In the genomic region with DNA sequence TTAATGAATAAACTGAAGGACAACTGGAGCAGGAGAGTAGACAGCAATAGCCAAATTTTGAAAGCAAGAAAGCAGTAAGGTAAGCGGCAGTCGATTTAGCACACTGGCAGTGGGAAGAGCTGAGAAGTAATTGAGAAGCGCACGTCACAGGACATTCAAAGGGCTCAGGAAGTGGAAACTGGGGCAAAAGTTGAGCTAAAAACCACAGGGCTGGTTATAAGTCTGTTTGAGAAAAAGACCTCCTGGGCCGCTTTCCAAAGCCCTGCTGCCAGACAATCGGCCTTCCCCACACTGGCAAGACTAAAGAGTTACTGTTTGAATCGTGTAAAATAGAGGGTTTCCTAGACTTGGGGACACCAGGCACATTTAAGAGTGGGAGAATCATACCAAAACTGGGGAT, we compare ENCODE assay signal across 11 cellular contexts.
DNase-seq lines count a peak whose midpoint lies in the region; TF ChIP-seq lines count a peak whose summit lies in the region.
"Had no signal": no experiment of that assay in that cellular context is flagged by ENCODE, and none has a peak within 500 bp of the region (broad histone marks: within the 10 kb centered on the region; RNA-seq: fewer than 3 reads in every experiment).

No MANE protein-coding gene starts in this region.

- no peaks in the 10 kb centered on the region for H3K27me3 ChIP-seq in neural progenitor cell
- no peaks in the 10 kb centered on the region for H3K27me3 ChIP-seq in esophagus muscularis mucosa

- H3K36me3 ChIP-seq in neural progenitor cell (no peaks in the 10 kb centered on the region), esophagus muscularis mucosa (no peaks in the 10 kb centered on the region)

- no peaks in the 10 kb centered on the region for H3K9me3 Mint-ChIP-seq in neural progenitor cell

- no peaks in the 10 kb centered on the region for H3K36me3 Mint-ChIP-seq in neural progenitor cell

- WGBS in esophagus muscularis mucosa, result 68% methylated on average over 7 of the region's 7 CpGs

- intact Hi-C loops in esophagus muscularis mucosa (cut with DNase I), result no loop called here

- H3K4me1 ChIP-seq in neural progenitor cell, result peaks cover 4% of the 10 kb centered on the region
- no peaks in the 10 kb centered on the region for H3K4me1 ChIP-seq in esophagus muscularis mucosa

- no peak overlapping the region for H3K4me3 ChIP-seq in astrocyte of the spinal cord (ENCODE audit: low read depth, low read length)
- no peak overlapping the region for H3K4me3 ChIP-seq in neural progenitor cell
- no peak overlapping the region for H3K4me3 ChIP-seq in esophagus muscularis mucosa
- H3K4me3 ChIP-seq: smooth muscle cell had no signal

- no peaks in the 10 kb centered on the region for H3K79me2 ChIP-seq in neural progenitor cell (ENCODE audit: low read depth)

- H3K27ac Mint-ChIP-seq in neural progenitor cell, result no peak overlapping the region

- H2AFZ ChIP-seq in neural progenitor cell (replicated peaks), result no peak overlapping the region

- CTCF ChIA-PET in GM10248 (lab: Yijun Ruan, JAX), result interaction anchor here (1.6 kb wide), 1 partner anchor 429 kb away, joined by 5 read pairs; no protein-coding TSS in a partner anchor

- no peak overlapping the region for H3K4me3 Mint-ChIP-seq in neural progenitor cell

- in situ Hi-C loops in astrocyte of the spinal cord (cut with HindIII; ENCODE audit: low sequenced_read_pairs), result no loop called here

- TF ChIP-seq EP300 in esophagus muscularis mucosa (IDR thresholded peaks at IDR 0.05), result no peak

- TF ChIP-seq POLR2A in esophagus muscularis mucosa (IDR thresholded peaks at IDR 0.05; ENCODE audit: low read depth), result no peak

- POLR2A ChIA-PET in GM10248 (lab: Yijun Ruan, JAX), result no interaction called here

- TF ChIP-seq CTCF in GM10248 (IDR thresholded peaks at IDR 0.05; ENCODE audit: control extremely low read depth, extremely low read depth, low read depth, missing control alignments) (no peak), astrocyte of the spinal cord (IDR thresholded peaks at IDR 0.05; ENCODE audit: low read depth, low read length) (no peak), neural progenitor cell (IDR thresholded peaks at IDR 0.05) (no peak), esophagus muscularis mucosa (IDR thresholded peaks at IDR 0.05) (no peak)

- H3K27ac ChIP-seq in neural progenitor cell, result no peak overlapping the region
- H3K27ac ChIP-seq in esophagus muscularis mucosa (replicated peaks in 1 of 4), result no peak overlapping the region

- peaks cover 8% of the 10 kb centered on the region for H3K4me1 Mint-ChIP-seq in neural progenitor cell

- H4K20me1 ChIP-seq in neural progenitor cell (ENCODE audit: low read depth), result no peaks in the 10 kb centered on the region

- H3F3A ChIP-seq in neural progenitor cell (ENCODE audit: low read depth), result no peaks in the 10 kb centered on the region

- no peak overlapping the region for H3K4me2 ChIP-seq in neural progenitor cell
- H3K4me2 ChIP-seq: smooth muscle cell had no signal

- H3K9me3 ChIP-seq in neural progenitor cell (ENCODE audit: low read depth) (no peaks in the 10 kb centered on the region), esophagus muscularis mucosa (peaks cover 0 to 6% (median 3%) of the 10 kb centered on the region in 4 donors)

- no peak overlapping the region for H3K9ac ChIP-seq in neural progenitor cell

- H3K27me3 Mint-ChIP-seq in neural progenitor cell (ENCODE audit: insufficient read depth, low read depth), result peaks cover 3% of the 10 kb centered on the region

- DNase-seq in GM10248 (ENCODE audit: extremely low spot score) (peak; percentile 10), SKM-1 (lab: John Stamatoyannopoulos, UW; ENCODE audit: unreplicated experiment) (peak; percentile 69), astrocyte of the spinal cord (ENCODE audit: low read depth, low spot score) (peak; percentile 52), neural progenitor cell (ENCODE audit: low spot score) (peak; percentile 17), SW480 (ENCODE audit: low spot score) (no peak), NCI-H187 treated with DMSO at 0.1 percent for 48 hours (lab: John Stamatoyannopoulos, UW) (no peak), esophagus muscularis mucosa (ENCODE audit: extremely low spot score) (no peak), kidney glomerular epithelial cell (lab: John Stamatoyannopoulos, UW) (no peak)
- DNase-seq: DMS53, trophoblast cell had no signal

Comparison
In these comparisons a context has a peak if more than half of its experiments do, and no peak if none do; other contexts are left out.
1. DNase-seq: peak in GM10248 (single experiment), SKM-1 (single experiment), astrocyte of the spinal cord (single experiment) and neural progenitor cell (single experiment); none in SW480 (single experiment), NCI-H187 treated with DMSO at 0.1 percent for 48 hours (single experiment), esophagus muscularis mucosa (single experiment) and kidney glomerular epithelial cell (single experiment).